In genomic region chr16:29348123-29348690, GRCh38 we compare ENCODE assay signal across 9 cellular contexts. TPM values are rescaled to one million over a fixed set of nuclear protein-coding genes. Genes with fewer than 3 reads are reported as not detected.
DNase-seq lines count a peak whose midpoint lies in the region; ATAC-seq and TF ChIP-seq lines count a peak whose summit lies in the region.
"Not testable (repeated sequence)": the region's sequence is repeated elsewhere in the genome, so short reads cannot be mapped to it uniquely, and the experiment has no call there.
"Had no signal": no experiment of that assay in that cellular context is flagged by ENCODE, and none has a peak within 500 bp of the region (broad histone marks: within the 10 kb centered on the region; RNA-seq: fewer than 3 reads in every experiment).

No MANE protein-coding gene starts in this region.

- H3K4me2 ChIP-seq in neural progenitor cell = not testable (repeated sequence)

- not testable (repeated sequence) for TF ChIP-seq CTCF in heart right ventricle (IDR thresholded peaks at IDR 0.05); left lung (IDR thresholded peaks at IDR 0.05); neural progenitor cell (IDR thresholded peaks at IDR 0.05)

- not testable (repeated sequence) for H2AFZ ChIP-seq in neural progenitor cell (replicated peaks)

- peak overlapping the region in 1 of 10 donors; percentile 12 for H3K27ac ChIP-seq in heart right ventricle
- not testable (repeated sequence) for H3K27ac ChIP-seq in left lung, neural progenitor cell

- WGBS in heart right ventricle, 2 donors = 65 to 67% methylated on average over 1 of the region's 2 CpGs

- H3K4me1 ChIP-seq in adipocyte (ENCODE audit: control insufficient read depth, insufficient read depth, low read length) (peaks cover 11% of the 10 kb centered on the region), heart right ventricle (peaks cover 0 to 20% (median 3%) of the 10 kb centered on the region in 9 donors)
- H3K4me1 ChIP-seq in left lung, neural progenitor cell: not testable (repeated sequence)

- H3K4me1 Mint-ChIP-seq in neural progenitor cell = peaks cover 16% of the 10 kb centered on the region

- H3K27me3 ChIP-seq in MG63; adipocyte (replicated peaks; ENCODE audit: control insufficient read depth, insufficient read depth, low read length); heart right ventricle; left lung; neural progenitor cell: not testable (repeated sequence)

- not testable (repeated sequence) for H3K9ac ChIP-seq in adipocyte (ENCODE audit: low read length); neural progenitor cell

- H3K79me2 ChIP-seq in neural progenitor cell (ENCODE audit: low read depth) = not testable (repeated sequence)

- peak; percentile 7 for DNase-seq in DMS 273 (lab: John Stamatoyannopoulos, UW; ENCODE audit: unreplicated experiment)
- peak; percentile 55 for DNase-seq in MG63
- DNase-seq in adipocyte (ENCODE audit: low read depth) = peak; percentile 15
- DNase-seq in fibroblast of gingiva (ENCODE audit: low read depth) = peak; percentile 12
- DNase-seq in heart right ventricle = peak in 1 of 2 donors; percentile 29
- DNase-seq in left lung = not testable (repeated sequence)
- peak; percentile 16 for DNase-seq in neural progenitor cell (ENCODE audit: low spot score)

- H3K27ac Mint-ChIP-seq in neural progenitor cell = not testable (repeated sequence)

- H3F3A ChIP-seq in neural progenitor cell (ENCODE audit: low read depth) = not testable (repeated sequence)

- intact Hi-C loops in heart right ventricle (cut with DNase I); left lung (cut with DNase I): not testable (repeated sequence)

- H3K9me3 Mint-ChIP-seq in neural progenitor cell = not testable (repeated sequence)

- not testable (repeated sequence) for H3K4me3 Mint-ChIP-seq in neural progenitor cell

- H4K20me1 ChIP-seq in neural progenitor cell (ENCODE audit: low read depth) = not testable (repeated sequence)

- H3K36me3 Mint-ChIP-seq in neural progenitor cell = not testable (repeated sequence)

- H3K4me3 ChIP-seq in MG63; adipocyte (ENCODE audit: low read length); heart right ventricle; left lung; neural progenitor cell: not testable (repeated sequence)

- H3K36me3 ChIP-seq in MG63; adipocyte (ENCODE audit: control insufficient read depth, insufficient read depth, low read length, severe bottlenecking); heart right ventricle; left lung; neural progenitor cell: not testable (repeated sequence)

- ATAC-seq in heart right ventricle = peak; percentile 68 to 90 (median 80)
- ATAC-seq in left lung = peak; percentile 46

- H3K27me3 Mint-ChIP-seq in neural progenitor cell (ENCODE audit: insufficient read depth, low read depth) = not testable (repeated sequence)

- not testable (repeated sequence) for H3K9me3 ChIP-seq in MG63; adipocyte (ENCODE audit: control insufficient read depth, low read length); heart right ventricle; left lung; neural progenitor cell (ENCODE audit: low read depth)

RNA-seq across cellular contexts. Expression of gene NPIPB11, which starts 58.3 kb away (rescaled TPM):
- 1.2 TPM in 1 of 2 replicates, not detected in the other for total RNA-seq in MG63 (2014; rRNA removed; shearing (Covaris generic); ENCODE audit: low replicate concordance)
- 1 to 10 TPM in 2 of 10 donors, under 1 TPM in 8; 0.08 to 3.1 (median 0.46) TPM for total RNA-seq in heart right ventricle
- 1 to 10 TPM in 1 of 2 donors, under 1 TPM in 1; 0.49 to 2.9 TPM for polyA plus RNA-seq in heart right ventricle
- 1 to 10 TPM in 1 of 2 donors, under 1 TPM in 1; 0.32 to 1.2 TPM for total RNA-seq in left lung
- 0.06 and 0.68 TPM in 2 replicates for total RNA-seq in neural progenitor cell (ENCODE audit: low replicate concordance)
- total RNA-seq: A172, SK-MEL-5 had no signal
